ENCODE assay signal across 1 cellular context in genomic region chr9:75168270-75169185, GRCh38.
TF ChIP-seq lines count a peak whose summit lies in the region.

No MANE protein-coding gene starts in this region.

TF ChIP-seq in endothelial cell of umbilical vein, 7 proteins besides CTCF, POLR2A, EP300 and RAD21 (continued from another document):
- no peak for TF ChIP-seq EZH2 (IDR thresholded peaks at IDR 0.05; ENCODE audit: borderline replicate concordance, low read depth, low read length, severe bottlenecking)
TF ChIP-seq in endothelial cell of umbilical vein: peak in this region for 0.
